In genomic region chr12:25743679-25744078, GRCh38 we compare ENCODE assay signal across 22 cellular contexts.
"Had no signal": no experiment of that assay in that cellular context is flagged by ENCODE, and none has a peak within 500 bp of the region (broad histone marks: within the 10 kb centered on the region; RNA-seq: fewer than 3 reads in every experiment).

No MANE protein-coding gene starts in this region.

- H3K9me3 ChIP-seq: colonic mucosa, esophagus squamous epithelium, mucosa of descending colon, right lobe of liver, vagina had no signal

- H3K27me3 Mint-ChIP-seq: activated T-cell treated with anti-CD3 and anti-CD28 coated beads, Interleukin-2, amount 50 U/mL, for 24 hours; naive B cell; stimulated activated naive CD8-positive, alpha-beta T cell treated with anti-CD3 and anti-CD28 coated beads, Interleukin-15, amount 100 ng/mL, for 72 hours had no signal

- H3K36me3 ChIP-seq: colonic mucosa, esophagus squamous epithelium, right lobe of liver, vagina had no signal

- H3K27ac Mint-ChIP-seq: activated B cell treated with CpG ODN at 0.5 μM for 24 hours; activated CD4-positive, alpha-beta memory T cell treated with anti-CD3 and anti-CD28 coated beads, Interleukin-2, amount 10 ng/mL, durations not matched to agents 7 days and 5 days; activated naive CD8-positive, alpha-beta T cell treated with anti-CD3 and anti-CD28 coated beads, Interleukin-2, amount 10 ng/mL, durations not matched to agents 7 days and 5 days; activated T-cell treated with anti-CD3 and anti-CD28 coated beads, Interleukin-2, amount 50 U/mL, for 24 hours; activated T-helper 2 cell treated with anti-CD3 and anti-CD28 coated beads, Interferon-gamma antibody, Interleukin-2, Interleukin-4, amounts not matched to agents 10 μg/mL and 5 μg/mL and 100 μg/mL, durations not matched to agents 14 hours and 24 hours and 36 hours; T-helper 2 cell treated with Interferon-gamma antibody and Interleukin-4, amounts not matched to agents 5 μg/mL and 100 μg/mL, for 36 hours had no signal

- H3K4me3 Mint-ChIP-seq: activated B cell treated with CpG ODN at 0.5 μM for 24 hours; activated CD4-positive, alpha-beta memory T cell treated with anti-CD3 and anti-CD28 coated beads, Interleukin-2, amount 10 ng/mL, durations not matched to agents 7 days and 5 days; activated naive CD8-positive, alpha-beta T cell treated with anti-CD3 and anti-CD28 coated beads, Interleukin-2, amount 10 ng/mL, durations not matched to agents 7 days and 5 days; activated T-cell treated with anti-CD3 and anti-CD28 coated beads, Interleukin-2, amount 50 U/mL, for 24 hours; central memory CD8-positive, alpha-beta T cell; naive B cell; stimulated activated naive CD8-positive, alpha-beta T cell treated with anti-CD3 and anti-CD28 coated beads, Interleukin-15, amount 100 ng/mL, for 72 hours; T-helper 2 cell treated with Interferon-gamma antibody and Interleukin-4, amounts not matched to agents 5 μg/mL and 100 μg/mL, for 36 hours had no signal

- H2AFZ ChIP-seq: parathyroid adenoma had no signal

- H3K27ac ChIP-seq: colonic mucosa, esophagus squamous epithelium, parathyroid adenoma, right lobe of liver, vagina had no signal

- H3K4me1 ChIP-seq: colonic mucosa, esophagus squamous epithelium, parathyroid adenoma, right lobe of liver, vagina had no signal

- H3K36me3 Mint-ChIP-seq: activated naive CD8-positive, alpha-beta T cell treated with anti-CD3 and anti-CD28 coated beads, Interleukin-2, amount 10 ng/mL, durations not matched to agents 7 days and 5 days had no signal

- H3K4me1 Mint-ChIP-seq: activated B cell treated with CpG ODN at 0.5 μM for 24 hours; activated CD4-positive, alpha-beta memory T cell treated with anti-CD3 and anti-CD28 coated beads, Interleukin-2, amount 10 ng/mL, durations not matched to agents 7 days and 5 days; activated naive CD8-positive, alpha-beta T cell treated with anti-CD3 and anti-CD28 coated beads, Interleukin-2, amount 10 ng/mL, durations not matched to agents 7 days and 5 days; central memory CD8-positive, alpha-beta T cell; naive B cell; stimulated activated naive CD8-positive, alpha-beta T cell treated with anti-CD3 and anti-CD28 coated beads, Interleukin-15, amount 100 ng/mL, for 72 hours had no signal

- ATAC-seq: mucosa of descending colon; right lobe of liver; stimulated activated naive CD8-positive, alpha-beta T cell treated with anti-CD3 and anti-CD28 coated beads, Interleukin-15, amount 100 ng/mL, for 72 hours had no signal

- H3K9me3 Mint-ChIP-seq: activated B cell treated with CpG ODN at 0.5 μM for 24 hours; activated CD4-positive, alpha-beta memory T cell treated with anti-CD3 and anti-CD28 coated beads, Interleukin-2, amount 10 ng/mL, durations not matched to agents 7 days and 5 days; activated T-cell treated with anti-CD3 and anti-CD28 coated beads, Interleukin-2, amount 50 U/mL, for 24 hours; activated T-helper 2 cell treated with anti-CD3 and anti-CD28 coated beads, Interferon-gamma antibody, Interleukin-2, Interleukin-4, amounts not matched to agents 10 μg/mL and 5 μg/mL and 100 μg/mL, durations not matched to agents 14 hours and 24 hours and 36 hours; central memory CD8-positive, alpha-beta T cell; stimulated activated naive CD8-positive, alpha-beta T cell treated with anti-CD3 and anti-CD28 coated beads, Interleukin-15, amount 100 ng/mL, for 72 hours; T-helper 2 cell treated with Interferon-gamma antibody and Interleukin-4, amounts not matched to agents 5 μg/mL and 100 μg/mL, for 36 hours had no signal

- H3K4me3 ChIP-seq: colonic mucosa, esophagus squamous epithelium, mucosa of descending colon, right lobe of liver, vagina had no signal

- H3K27me3 ChIP-seq: colonic mucosa, esophagus squamous epithelium, right lobe of liver, vagina had no signal

- H3K9ac ChIP-seq: parathyroid adenoma had no signal

- DNase-seq: activated B cell treated with CpG ODN at 0.5 μM for 24 hours; activated CD4-positive, alpha-beta memory T cell treated with anti-CD3 and anti-CD28 coated beads, Interleukin-2, amount 10 ng/mL, durations not matched to agents 7 days and 5 days; activated CD4-positive, alpha-beta T cell treated with anti-CD3 and anti-CD28 coated beads for 4 hours; activated naive CD4-positive, alpha-beta T cell treated with Interleukin-2 at 50 U/mL for 16 hours; activated naive CD8-positive, alpha-beta T cell treated with anti-CD3 and anti-CD28 coated beads, Interleukin-2, amount 10 ng/mL, durations not matched to agents 7 days and 5 days; activated T-cell treated with anti-CD3 and anti-CD28 coated beads, Interleukin-2, amount 50 U/mL, for 24 hours; anterior cingulate cortex; colonic mucosa; esophagus squamous epithelium; mesenchymal stem cell; mucosa of descending colon; naive B cell; right lobe of liver; small intestine; stimulated activated CD4-positive, alpha-beta T cell treated with anti-CD3 and anti-CD28 coated beads, Interleukin-15, amount 100 ng/mL, for 24 hours; stimulated activated CD4-positive, alpha-beta T cell treated with anti-CD3 and anti-CD28 coated beads, Interleukin-4, amount 100 ng/mL, for 1 hour; stimulated activated naive CD8-positive, alpha-beta T cell treated with anti-CD3 and anti-CD28 coated beads, Interleukin-15, amount 100 ng/mL, for 72 hours had no signal
